8 cellular contexts compared by ENCODE assay signal in genomic region chr1:151968058-151968457, GRCh38. TPM values are rescaled to one million over a fixed set of nuclear protein-coding genes. Genes with fewer than 3 reads are reported as not detected.
A peak's percentile ranks its signal among the peaks of the same experiment; 100 is the strongest.
DNase-seq lines count a peak whose midpoint lies in the region; ATAC-seq and TF ChIP-seq lines count a peak whose summit lies in the region.

No MANE protein-coding gene starts in this region.

- no peaks in the 10 kb centered on the region for H3K27me3 ChIP-seq in CD4-positive, alpha-beta T cell (ENCODE audit: control insufficient read depth, insufficient read depth, low read length)
- H3K27me3 ChIP-seq in HL-60 (ENCODE audit: insufficient read depth, poor library complexity, severe bottlenecking) (no peaks in the 10 kb centered on the region), testis (no peaks in the 10 kb centered on the region)

- intact Hi-C loops in CD4-positive, alpha-beta T cell (cut with DNase I, micrococcal nuclease) = loop anchor here (1.0 to 10.0 kb wide), 6 partner anchors 25 to 217 kb away; partner anchors contain the start of gene S100A10 (in 1 of the 2)
- intact Hi-C loops in testis (cut with DNase I; ENCODE audit: low total_unique reads) = no loop called here

- no peaks in the 10 kb centered on the region for H3K27me3 Mint-ChIP-seq in CD4-positive, alpha-beta T cell

- no peak for TF ChIP-seq POLR2A in testis (IDR thresholded peaks at IDR 0.05)

- H3K4me1 ChIP-seq in testis = peaks cover 6% of the 10 kb centered on the region

- H3K27ac ChIP-seq in CD4-positive, alpha-beta T cell (ENCODE audit: low read depth, low read length) = no peak overlapping the region
- H3K27ac ChIP-seq in HL-60 (replicated peaks) (no peak overlapping the region), testis (no peak overlapping the region)

- H3K4me1 Mint-ChIP-seq in CD4-positive, alpha-beta T cell (ENCODE audit: low read depth) = peaks cover 7% of the 10 kb centered on the region

- no peaks in the 10 kb centered on the region for H3K9me3 Mint-ChIP-seq in CD4-positive, alpha-beta T cell

- CTCF ChIA-PET in CD4-positive, alpha-beta T cell (lab: Charles Lee) = interaction anchor here (0.7 to 4.5 kb wide), 25 partner anchors 8 to 130 kb away, joined by 3 to 93 read pairs (median 6); partner anchors contain the start of gene C2CD4D

- no peaks in the 10 kb centered on the region for H3K36me3 Mint-ChIP-seq in CD4-positive, alpha-beta T cell (ENCODE audit: low read depth)

- ATAC-seq in CD4-positive, alpha-beta T cell (ENCODE audit: poor library complexity) = peak; percentile 99
- no peak for ATAC-seq in HG03442 (IDR thresholded peaks at IDR 0.05; ENCODE audit: unreplicated experiment)

- in situ Hi-C loops in astrocyte of the spinal cord (cut with HindIII; ENCODE audit: low sequenced_read_pairs) = no loop called here

- no peaks in the 10 kb centered on the region for H3K9me3 ChIP-seq in CD4-positive, alpha-beta T cell (ENCODE audit: control insufficient read depth, low read length)
- no peaks in the 10 kb centered on the region for H3K9me3 ChIP-seq in testis

- no peaks in the 10 kb centered on the region for H3K36me3 ChIP-seq in testis (ENCODE audit: low read depth, missing control alignments)

- DNase-seq in CD4-positive, alpha-beta T cell = peak; percentile 20 to 51 (median 30)
- DNase-seq in HL-60 (ENCODE audit: low read depth in 1 of 2, low spot score in 1 of 2) (peak in 1 of 2 experiments; percentile 49), SKM-1 (lab: John Stamatoyannopoulos, UW; ENCODE audit: unreplicated experiment) (peak; percentile 55), astrocyte of the spinal cord (ENCODE audit: low read depth, low spot score) (peak; percentile 55), kidney tubule cell (ENCODE audit: low spot score) (peak; percentile 69), testis (peak; percentile 42), amniotic stem cell (lab: John Stamatoyannopoulos, UW) (no peak)

- no peak overlapping the region for H3K4me3 Mint-ChIP-seq in CD4-positive, alpha-beta T cell

- TF ChIP-seq CTCF in CD4-positive, alpha-beta T cell (IDR thresholded peaks at IDR 0.05) = peak; percentile 72
- TF ChIP-seq CTCF in HL-60 (IDR thresholded peaks at IDR 0.05; ENCODE audit: insufficient read depth, low read length) (peak; percentile 88), astrocyte of the spinal cord (IDR thresholded peaks at IDR 0.05; ENCODE audit: low read depth, low read length) (peak; percentile 86), testis (IDR thresholded peaks at IDR 0.05) (peak; percentile 20 to 48 (median 46))

- no peak overlapping the region for H3K27ac Mint-ChIP-seq in CD4-positive, alpha-beta T cell

- no peak overlapping the region for H3K4me3 ChIP-seq in HL-60 (replicated peaks; ENCODE audit: insufficient read depth, low read length)
- H3K4me3 ChIP-seq in astrocyte of the spinal cord (ENCODE audit: low read depth, low read length) = no peak overlapping the region
- no peak overlapping the region for H3K4me3 ChIP-seq in testis

- WGBS in testis, 2 donors = 62 to 72% methylated on average over 4 of the region's 4 CpGs

- POLR2A ChIA-PET in CD4-positive, alpha-beta T cell (lab: Charles Lee) = interaction anchor here (0.9 to 2.2 kb wide), 10 partner anchors 9 to 457 kb away, joined by 3 to 18 read pairs (median 4); partner anchors contain the start of gene CGN

RNA-seq across cellular contexts. Expression of gene S100A10, which starts 25.6 kb away (rescaled TPM):
- 100 to 1,000 TPM; 189 to 204 TPM for total RNA-seq in CD4-positive, alpha-beta T cell
- total RNA-seq in testis = 100 to 1,000 TPM in 1 of 2 donors, 10 to 100 TPM in 1; 92.4 to 110 TPM
- 364 TPM for polyA plus RNA-seq in testis (ENCODE audit: insufficient read depth, low read depth, low replicate concordance)

RNA-seq across cellular contexts. Expression of gene THEM4, which starts 58.7 kb away (rescaled TPM):
- total RNA-seq in CD4-positive, alpha-beta T cell = 10 to 100 TPM; 24.0 to 24.5 TPM
- total RNA-seq in testis = 10 to 100 TPM; 35.0 to 42.0 TPM
- 33.5 TPM for polyA plus RNA-seq in testis (ENCODE audit: insufficient read depth, low read depth, low replicate concordance)
